In genomic region chr5:31158686-31159085, GRCh38 we compare ENCODE assay signal across 3 cellular contexts. TPM values are rescaled to one million over a fixed set of nuclear protein-coding genes. Genes with fewer than 3 reads are reported as not detected.
"Had no signal": no experiment of that assay in that cellular context is flagged by ENCODE, and none has a peak within 500 bp of the region (broad histone marks: within the 10 kb centered on the region; RNA-seq: fewer than 3 reads in every experiment).

No MANE protein-coding gene starts in this region.

- H3K4me3 ChIP-seq: GM12878 had no signal

- DNase-seq: GDM1, GF-D8 had no signal

- ATAC-seq: GM12878 had no signal

RNA-seq across cellular contexts. Expression of gene CDH6, which starts 34.8 kb away (rescaled TPM):
- total RNA-seq: GM12878 had no signal
